ENCODE assay signal across 16 cellular contexts in the genomic region with DNA sequence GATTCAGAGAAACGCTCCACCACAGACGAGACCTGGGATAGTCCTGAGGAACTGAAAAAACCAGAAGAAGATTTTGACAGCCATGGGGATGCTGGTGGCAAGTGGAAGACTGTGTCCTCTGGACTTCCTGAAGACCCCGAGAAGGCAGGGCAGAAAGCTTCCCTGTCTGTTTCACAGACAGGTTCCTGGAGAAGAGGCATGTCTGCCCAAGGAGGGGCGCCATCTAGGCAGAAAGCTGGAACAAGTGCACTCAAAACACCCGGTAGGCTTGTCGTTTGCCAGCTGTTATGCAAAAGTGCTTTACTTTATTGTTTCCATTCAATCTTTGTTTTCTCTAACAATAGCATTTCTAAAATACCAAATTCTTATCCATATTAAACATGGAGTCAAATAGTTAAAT.
DNase-seq lines count a peak whose midpoint lies in the region; ATAC-seq and TF ChIP-seq lines count a peak whose summit lies in the region.
"Had no signal": no experiment of that assay in that cellular context is flagged by ENCODE, and none has a peak within 500 bp of the region (broad histone marks: within the 10 kb centered on the region; RNA-seq: fewer than 3 reads in every experiment).

No MANE protein-coding gene starts in this region.

- H3K9me3 Mint-ChIP-seq in natural killer cell = peaks cover 0 to 4% of the 10 kb centered on the region in 2 donors

- H3K4me3 Mint-ChIP-seq in natural killer cell = no peak overlapping the region
- H3K4me3 Mint-ChIP-seq: activated CD8-positive, alpha-beta T cell treated with anti-CD3 and anti-CD28 coated beads for 36 hours; brain; naive thymus-derived CD8-positive, alpha-beta T cell had no signal

- H3K4me1 Mint-ChIP-seq in natural killer cell = no peaks in the 10 kb centered on the region
- H3K4me1 Mint-ChIP-seq: naive thymus-derived CD8-positive, alpha-beta T cell had no signal

- H3K36me3 Mint-ChIP-seq in natural killer cell = no peaks in the 10 kb centered on the region

- TF ChIP-seq CTCF in GM12873 (IDR thresholded peaks at IDR 0.05; ENCODE audit: insufficient read depth, low read depth, low read length, missing control alignments) = peak; percentile 9
- peak; percentile 27 for TF ChIP-seq CTCF in epithelial cell of proximal tubule (conservative IDR thresholded peaks at IDR 0.05; ENCODE audit: low read depth, low read length)
- TF ChIP-seq CTCF in natural killer cell (IDR thresholded peaks at IDR 0.05) = no peak

- no peak overlapping the region for H3K4me3 ChIP-seq in epithelial cell of proximal tubule (ENCODE audit: low read depth, low read length)
- H3K4me3 ChIP-seq: uterus had no signal

- no peak overlapping the region for H3K27ac Mint-ChIP-seq in natural killer cell
- H3K27ac Mint-ChIP-seq: activated CD8-positive, alpha-beta T cell treated with anti-CD3 and anti-CD28 coated beads for 36 hours; brain; naive thymus-derived CD8-positive, alpha-beta T cell had no signal

- H3K27me3 Mint-ChIP-seq in natural killer cell (ENCODE audit: low read depth in 2 of 2) = no peaks in the 10 kb centered on the region
- H3K27me3 Mint-ChIP-seq: activated CD8-positive, alpha-beta T cell treated with anti-CD3 and anti-CD28 coated beads for 36 hours; brain; naive thymus-derived CD8-positive, alpha-beta T cell had no signal

- intact Hi-C loops in natural killer cell (cut with micrococcal nuclease) = no loop called here

- ATAC-seq in natural killer cell = no peak
- no peak for ATAC-seq in GM19397 (IDR thresholded peaks at IDR 0.05; ENCODE audit: unreplicated experiment)
- ATAC-seq: activated CD8-positive, alpha-beta T cell treated with anti-CD3 and anti-CD28 coated beads for 36 hours; naive thymus-derived CD8-positive, alpha-beta T cell; sciatic nerve had no signal

- peak; percentile 7 for DNase-seq in 8988T
- peak; percentile 26 for DNase-seq in NCI-H69 (lab: John Stamatoyannopoulos, UW)
- no peak for DNase-seq in epithelial cell of proximal tubule (ENCODE audit: low read depth)
- DNase-seq in NCI-H2196 treated with DMSO at 0.1 percent for 48 hours (lab: John Stamatoyannopoulos, UW; ENCODE audit: unreplicated experiment) = no peak
- DNase-seq in activated naive CD4-positive, alpha-beta T cell (lab: John Stamatoyannopoulos, UW) = no peak
- DNase-seq in natural killer cell = no peak
- DNase-seq: activated CD8-positive, alpha-beta T cell treated with anti-CD3 and anti-CD28 coated beads for 36 hours; DMS79; naive thymus-derived CD8-positive, alpha-beta T cell; NCI-H345; stimulated activated naive CD4-positive, alpha-beta T cell treated with Interleukin-2 at 50 U/mL for 16 hours; uterus had no signal

Comparison
In these comparisons a context has a peak if more than half of its experiments do, and no peak if none do; other contexts are left out.
1. DNase-seq: peak in 8988T (single experiment) and NCI-H69 (single experiment); none in epithelial cell of proximal tubule (single experiment), NCI-H2196 treated with DMSO at 0.1 percent for 48 hours (single experiment), activated naive CD4-positive, alpha-beta T cell (0 of 4) and natural killer cell (single experiment).